ENCODE assay signal across 10 cellular contexts in genomic region chr17:66855204-66855603, GRCh38. TPM values are rescaled to one million over a fixed set of nuclear protein-coding genes. Genes with fewer than 3 reads are reported as not detected.
DNase-seq lines count a peak whose midpoint lies in the region; ATAC-seq and TF ChIP-seq lines count a peak whose summit lies in the region.
"Had no signal": no experiment of that assay in that cellular context is flagged by ENCODE, and none has a peak within 500 bp of the region (broad histone marks: within the 10 kb centered on the region; RNA-seq: fewer than 3 reads in every experiment).

No MANE protein-coding gene starts in this region.

- H3K27ac ChIP-seq in smooth muscle cell (ENCODE audit: low read depth), result no peak overlapping the region
- H3K27ac ChIP-seq: HL-60 had no signal

- H2AFZ ChIP-seq in smooth muscle cell (ENCODE audit: low read depth), result no peak overlapping the region

- peak; percentile 20 for DNase-seq in EL
- DNase-seq in NAMALWA (ENCODE audit: low spot score), result peak; percentile 13
- peak; percentile 57 for DNase-seq in activated naive CD8-positive, alpha-beta T cell treated with anti-CD3 and anti-CD28 coated beads, Interleukin-2, amount 50 U/mL, for 24 hours
- DNase-seq in smooth muscle cell (lab: John Stamatoyannopoulos, UW; ENCODE audit: unreplicated experiment), result no peak
- DNase-seq in NCI-H2029 (lab: John Stamatoyannopoulos, UW), result no peak
- no peak for DNase-seq in NCI-H1105 treated with DMSO at 0.1 percent for 48 hours (lab: John Stamatoyannopoulos, UW)
- no peak for DNase-seq in islet precursor cell
- DNase-seq: right cardiac atrium had no signal

- TF ChIP-seq CTCF in smooth muscle cell (IDR thresholded peaks at IDR 0.05; ENCODE audit: borderline replicate concordance, insufficient read depth, poor library complexity, severe bottlenecking), result peak; percentile 6

- no peak overlapping the region for H3K9ac ChIP-seq in smooth muscle cell (ENCODE audit: low read depth)

- H3F3A ChIP-seq in smooth muscle cell (ENCODE audit: low read depth), result no peaks in the 10 kb centered on the region

- H3K4me1 ChIP-seq in smooth muscle cell (ENCODE audit: low read depth), result no peaks in the 10 kb centered on the region

- no peak overlapping the region for H3K4me3 ChIP-seq in smooth muscle cell

- H3K27ac Mint-ChIP-seq in activated naive CD8-positive, alpha-beta T cell treated with anti-CD3 and anti-CD28 coated beads, Interleukin-2, amount 50 U/mL, for 24 hours, result no peak overlapping the region

- WGBS in smooth muscle cell (ENCODE audit: low lambda C conversion rate), result 74% methylated on average over 10 of the region's 10 CpGs

- ATAC-seq in activated naive CD8-positive, alpha-beta T cell treated with anti-CD3 and anti-CD28 coated beads, Interleukin-2, amount 50 U/mL, for 24 hours, result no peak
- ATAC-seq in GM21447 (IDR thresholded peaks at IDR 0.05; ENCODE audit: unreplicated experiment), result no peak
- ATAC-seq: right cardiac atrium had no signal

- no peaks in the 10 kb centered on the region for H3K36me3 Mint-ChIP-seq in activated naive CD8-positive, alpha-beta T cell treated with anti-CD3 and anti-CD28 coated beads, Interleukin-2, amount 50 U/mL, for 24 hours (ENCODE audit: low read depth)

- no peaks in the 10 kb centered on the region for H3K36me3 ChIP-seq in smooth muscle cell (ENCODE audit: low read depth)

- peaks cover 4% of the 10 kb centered on the region for H3K9me3 Mint-ChIP-seq in activated naive CD8-positive, alpha-beta T cell treated with anti-CD3 and anti-CD28 coated beads, Interleukin-2, amount 50 U/mL, for 24 hours

- no peaks in the 10 kb centered on the region for H3K4me1 Mint-ChIP-seq in activated naive CD8-positive, alpha-beta T cell treated with anti-CD3 and anti-CD28 coated beads, Interleukin-2, amount 50 U/mL, for 24 hours

- H3K9me3 ChIP-seq in smooth muscle cell (replicated peaks; ENCODE audit: low read depth), result no peaks in the 10 kb centered on the region

- no peaks in the 10 kb centered on the region for H3K79me2 ChIP-seq in smooth muscle cell (ENCODE audit: low read depth)

- H3K27me3 Mint-ChIP-seq in activated naive CD8-positive, alpha-beta T cell treated with anti-CD3 and anti-CD28 coated beads, Interleukin-2, amount 50 U/mL, for 24 hours, result peaks cover 3% of the 10 kb centered on the region

- H4K20me1 ChIP-seq in smooth muscle cell (ENCODE audit: low read depth), result no peaks in the 10 kb centered on the region

- no peak overlapping the region for H3K4me3 Mint-ChIP-seq in activated naive CD8-positive, alpha-beta T cell treated with anti-CD3 and anti-CD28 coated beads, Interleukin-2, amount 50 U/mL, for 24 hours

- peaks cover 4% of the 10 kb centered on the region for H3K27me3 ChIP-seq in smooth muscle cell (ENCODE audit: low read depth)

- no peak overlapping the region for H3K4me2 ChIP-seq in smooth muscle cell

RNA-seq across cellular contexts. Expression of gene CACNG5, which starts 20.3 kb away (rescaled TPM):
- not detected in 2 replicates for total RNA-seq in smooth muscle cell
- not detected in 2 replicates for polyA plus RNA-seq in smooth muscle cell
- total RNA-seq: right cardiac atrium had no signal
- polyA plus RNA-seq: right cardiac atrium had no signal

Comparison
In these comparisons a context has a peak if more than half of its experiments do, and no peak if none do; other contexts are left out.
1. DNase-seq: peak in EL (single experiment), NAMALWA (single experiment) and activated naive CD8-positive, alpha-beta T cell treated with anti-CD3 and anti-CD28 coated beads, Interleukin-2, amount 50 U/mL, for 24 hours (single experiment); none in smooth muscle cell (single experiment), NCI-H2029 (single experiment), NCI-H1105 treated with DMSO at 0.1 percent for 48 hours (single experiment) and islet precursor cell (single experiment).